In genomic region chrX:110004210-110004609, GRCh38 we compare ENCODE assay signal across 8 cellular contexts. TPM values are rescaled to one million over a fixed set of nuclear protein-coding genes. Genes with fewer than 3 reads are reported as not detected.
DNase-seq lines count a peak whose midpoint lies in the region; ATAC-seq, FAIRE-seq and TF ChIP-seq lines count a peak whose summit lies in the region.

No MANE protein-coding gene starts in this region.

- H3K36me3 ChIP-seq in small intestine (ENCODE audit: control insufficient read depth in 2 of 2, insufficient read depth in 2 of 2, low read length in 2 of 2): no peaks in the 10 kb centered on the region

- WGBS in small intestine, 3 donors: 22 to 57% (median 45%) methylated on average over 7 to 8 of the region's 8 CpGs

- H3K4me3 Mint-ChIP-seq in activated T-helper 2 cell treated with anti-CD3 and anti-CD28 coated beads, Interferon-gamma antibody, Interleukin-2, Interleukin-4, amounts not matched to agents 10 μg/mL and 5 μg/mL and 100 μg/mL, durations not matched to agents 14 hours and 24 hours and 36 hours (ENCODE audit: low read depth): peak overlapping the region; percentile 93

- no peak overlapping the region for H3K27ac Mint-ChIP-seq in activated T-helper 2 cell treated with anti-CD3 and anti-CD28 coated beads, Interferon-gamma antibody, Interleukin-2, Interleukin-4, amounts not matched to agents 10 μg/mL and 5 μg/mL and 100 μg/mL, durations not matched to agents 14 hours and 24 hours and 36 hours

- peak; percentile 28 for DNase-seq in NCI-H748 (lab: John Stamatoyannopoulos, UW; ENCODE audit: unreplicated experiment)
- DNase-seq in NCI-H748 treated with DMSO at 0.1 percent for 48 hours (lab: John Stamatoyannopoulos, UW): no peak
- no peak for DNase-seq in activated T-helper 2 cell treated with anti-CD3 and anti-CD28 coated beads, Interferon-gamma antibody, Interleukin-2, Interleukin-4, amounts not matched to agents 10 μg/mL and 5 μg/mL and 100 μg/mL, durations not matched to agents 14 hours and 24 hours and 36 hours (ENCODE audit: low spot score)
- DNase-seq in kidney glomerular epithelial cell (lab: John Stamatoyannopoulos, UW): peak; percentile 2
- DNase-seq in small intestine: peak; percentile 90
- DNase-seq in stimulated activated CD4-positive, alpha-beta T cell treated with anti-CD3 and anti-CD28 coated beads, Interleukin-1b, Interleukin-23, amount 100 ng/mL, for 48 hours: no peak
- no peak for DNase-seq in omental fat pad (ENCODE audit: low spot score)

- no peaks in the 10 kb centered on the region for H3K27me3 Mint-ChIP-seq in activated T-helper 2 cell treated with anti-CD3 and anti-CD28 coated beads, Interferon-gamma antibody, Interleukin-2, Interleukin-4, amounts not matched to agents 10 μg/mL and 5 μg/mL and 100 μg/mL, durations not matched to agents 14 hours and 24 hours and 36 hours (ENCODE audit: low read depth)

- peaks cover 0 to 15% of the 10 kb centered on the region in 2 donors for H3K4me1 ChIP-seq in small intestine (ENCODE audit: control insufficient read depth in 2 of 2, insufficient read depth in 1 of 2, low read depth in 1 of 2, low read length in 1 of 2)

- ATAC-seq in HG02938 (IDR thresholded peaks at IDR 0.05; ENCODE audit: unreplicated experiment) (no peak), omental fat pad (ENCODE audit: low FRiP score) (no peak)

- no peaks in the 10 kb centered on the region for H3K9me3 ChIP-seq in small intestine (ENCODE audit: control insufficient read depth, low read depth)

- intact Hi-C loops in activated T-helper 2 cell treated with anti-CD3 and anti-CD28 coated beads, Interferon-gamma antibody, Interleukin-2, Interleukin-4, amounts not matched to agents 10 μg/mL and 5 μg/mL and 100 μg/mL, durations not matched to agents 14 hours and 24 hours and 36 hours (cut with micrococcal nuclease): loop anchor here (10.0 kb wide), 2 partner anchors 131 to 269 kb away; partner anchors contain the start of gene ACSL4

- no peaks in the 10 kb centered on the region for H3K9me3 Mint-ChIP-seq in activated T-helper 2 cell treated with anti-CD3 and anti-CD28 coated beads, Interferon-gamma antibody, Interleukin-2, Interleukin-4, amounts not matched to agents 10 μg/mL and 5 μg/mL and 100 μg/mL, durations not matched to agents 14 hours and 24 hours and 36 hours

- FAIRE-seq in small intestine (lab: Jason Lieb, UNC): no peak

- TF ChIP-seq CTCF in omental fat pad (IDR thresholded peaks at IDR 0.05): no peak

- peak overlapping the region; percentile 88 to 90 for H3K27ac ChIP-seq in small intestine (ENCODE audit: low read depth in 1 of 2, low read length in 1 of 2)

- peaks cover 23% of the 10 kb centered on the region for H3K4me1 Mint-ChIP-seq in activated T-helper 2 cell treated with anti-CD3 and anti-CD28 coated beads, Interferon-gamma antibody, Interleukin-2, Interleukin-4, amounts not matched to agents 10 μg/mL and 5 μg/mL and 100 μg/mL, durations not matched to agents 14 hours and 24 hours and 36 hours (ENCODE audit: low read depth)

- no peaks in the 10 kb centered on the region for H3K27me3 ChIP-seq in small intestine (ENCODE audit: control insufficient read depth in 2 of 2, insufficient read depth in 2 of 2, low read length in 2 of 2)

- peak overlapping the region in 1 of 2 donors; percentile 64 for H3K4me3 ChIP-seq in small intestine (ENCODE audit: low read depth in 1 of 2, low read length in 2 of 2)

- peaks cover 29% of the 10 kb centered on the region for H3K36me3 Mint-ChIP-seq in activated T-helper 2 cell treated with anti-CD3 and anti-CD28 coated beads, Interferon-gamma antibody, Interleukin-2, Interleukin-4, amounts not matched to agents 10 μg/mL and 5 μg/mL and 100 μg/mL, durations not matched to agents 14 hours and 24 hours and 36 hours (ENCODE audit: low read depth)

RNA-seq across cellular contexts. Expression of gene TMEM164, which starts 1.3 kb away (rescaled TPM):
- total RNA-seq in activated T-helper 2 cell treated with anti-CD3 and anti-CD28 coated beads, Interferon-gamma antibody, Interleukin-2, Interleukin-4, amounts not matched to agents 10 μg/mL and 5 μg/mL and 100 μg/mL, durations not matched to agents 14 hours and 24 hours and 36 hours: 19.5 and 20.0 TPM in 2 replicates
- 10 to 100 TPM; 17.0 to 26.0 (median 18.4) TPM for polyA plus RNA-seq in small intestine
- 10 to 100 TPM; 24.6 to 56.9 (median 42.1) TPM for total RNA-seq in omental fat pad

Comparison
In these comparisons a context has a peak if more than half of its experiments do, and no peak if none do; other contexts are left out.
1. DNase-seq: peak in NCI-H748 (single experiment), kidney glomerular epithelial cell (single experiment) and small intestine (single experiment); none in NCI-H748 treated with DMSO at 0.1 percent for 48 hours (single experiment), activated T-helper 2 cell treated with anti-CD3 and anti-CD28 coated beads, Interferon-gamma antibody, Interleukin-2, Interleukin-4, amounts not matched to agents 10 μg/mL and 5 μg/mL and 100 μg/mL, durations not matched to agents 14 hours and 24 hours and 36 hours (single experiment), stimulated activated CD4-positive, alpha-beta T cell treated with anti-CD3 and anti-CD28 coated beads, Interleukin-1b, Interleukin-23, amount 100 ng/mL, for 48 hours (single experiment) and omental fat pad (single experiment).